In genomic region chr5:142784405-142784955, GRCh38 we compare ENCODE assay signal across 10 cellular contexts. TPM values are rescaled to one million over a fixed set of nuclear protein-coding genes. Genes with fewer than 3 reads are reported as not detected.
DNase-seq lines count a peak whose midpoint lies in the region; ATAC-seq and TF ChIP-seq lines count a peak whose summit lies in the region.
"Had no signal": no experiment of that assay in that cellular context is flagged by ENCODE, and none has a peak within 500 bp of the region (broad histone marks: within the 10 kb centered on the region; RNA-seq: fewer than 3 reads in every experiment).

No MANE protein-coding gene starts in this region.

- no peaks in the 10 kb centered on the region for H3K27me3 Mint-ChIP-seq in T-helper 1 cell treated with Interleukin-12 subunit alpha and Interleukin-12 subunit beta and Interleukin-4 antibody, amounts not matched to agents 30 μg/mL and 1 μg/mL, for 36 hours (ENCODE audit: low read depth)
- H3K27me3 Mint-ChIP-seq in endodermal cell (ENCODE audit: insufficient read depth): no peaks in the 10 kb centered on the region

- H3K27me3 ChIP-seq in iPS-20b (ENCODE audit: insufficient read depth, low read length) (no peaks in the 10 kb centered on the region), thoracic aorta (replicated peaks; ENCODE audit: insufficient read depth) (no peaks in the 10 kb centered on the region), endodermal cell (ENCODE audit: control insufficient read depth, insufficient read depth, low read length, poor library complexity, severe bottlenecking) (no peaks in the 10 kb centered on the region)
- H3K27me3 ChIP-seq: gastrocnemius medialis had no signal

- TF ChIP-seq CTCF in thoracic aorta (IDR thresholded peaks at IDR 0.05): no peak
- no peak for TF ChIP-seq CTCF in endodermal cell (conservative IDR thresholded peaks at IDR 0.05)

- no peak overlapping the region for H3K4me3 Mint-ChIP-seq in T-helper 1 cell treated with Interleukin-12 subunit alpha and Interleukin-12 subunit beta and Interleukin-4 antibody, amounts not matched to agents 30 μg/mL and 1 μg/mL, for 36 hours
- H3K4me3 Mint-ChIP-seq in endodermal cell: no peak overlapping the region

- H3K9ac ChIP-seq in iPS-20b (ENCODE audit: low read depth, low read length) (peak overlapping the region; percentile 2; the same call in 1 of the 2 replicates), endodermal cell (ENCODE audit: extremely low read depth, low read length, poor library complexity, severe bottlenecking) (no peak overlapping the region)

- WGBS in endodermal cell (ENCODE audit: insufficient coverage in 1 of 2, insufficient read length in 1 of 2), 2 experiments: 94 to 96% methylated on average over 2 to 7 of the region's 7 CpGs

- peaks cover 19% of the 10 kb centered on the region for H3K4me1 ChIP-seq in iPS-20b (ENCODE audit: insufficient read depth, low read length)
- peaks cover 22 to 27% of the 10 kb centered on the region in 2 donors for H3K4me1 ChIP-seq in thoracic aorta (ENCODE audit: control insufficient read depth in 1 of 2, low read depth in 2 of 2)
- H3K4me1 ChIP-seq in endodermal cell (ENCODE audit: control insufficient read depth, insufficient read depth, low read length): peaks cover 9% of the 10 kb centered on the region

- H3K4me3 ChIP-seq in iPS-20b (ENCODE audit: low read length) (no peak overlapping the region), thoracic aorta (peak overlapping the region; percentile 45), endodermal cell (ENCODE audit: low read length) (no peak overlapping the region)
- H3K4me3 ChIP-seq: gastrocnemius medialis had no signal

- ATAC-seq in activated naive CD4-positive, alpha-beta T cell treated with anti-CD3 and anti-CD28 coated beads, Interleukin-2, amount 50 U/mL, for 72 hours: no peak
- ATAC-seq in thoracic aorta (ENCODE audit: insufficient number of reproducible peaks, low FRiP score, low read depth): no peak
- no peak for ATAC-seq in GM18868 (IDR thresholded peaks at IDR 0.05; ENCODE audit: unreplicated experiment)

- DNase-seq in activated naive CD4-positive, alpha-beta T cell treated with anti-CD3 and anti-CD28 coated beads, Interleukin-2, amount 50 U/mL, for 72 hours (ENCODE audit: low spot score in 2 of 2): no peak
- no peak for DNase-seq in activated naive CD4-positive, alpha-beta T cell (lab: John Stamatoyannopoulos, UW)
- DNase-seq in thoracic aorta (ENCODE audit: low spot score) (no peak), endodermal cell (no peak), HEK293T (ENCODE audit: extremely low spot score) (no peak)
- DNase-seq: NCI-H524 treated with DMSO at 0.1 percent for 48 hours had no signal

- H3K9me3 ChIP-seq in iPS-20b (ENCODE audit: insufficient read depth, low read depth, low read length) (no peaks in the 10 kb centered on the region), thoracic aorta (no peaks in the 10 kb centered on the region), endodermal cell (ENCODE audit: control insufficient read depth, low read length) (no peaks in the 10 kb centered on the region)
- H3K9me3 ChIP-seq: gastrocnemius medialis had no signal

- POLR2A ChIA-PET in HEK293T (lab: Yijun Ruan, JAX): interaction anchor here (1.2 kb wide), 1 partner anchor 12 kb away, joined by 3 read pairs; no protein-coding TSS in a partner anchor

- H3K4me1 Mint-ChIP-seq in T-helper 1 cell treated with Interleukin-12 subunit alpha and Interleukin-12 subunit beta and Interleukin-4 antibody, amounts not matched to agents 30 μg/mL and 1 μg/mL, for 36 hours (ENCODE audit: low read depth): peaks cover 44% of the 10 kb centered on the region
- H3K4me1 Mint-ChIP-seq in endodermal cell: peaks cover 39% of the 10 kb centered on the region

- CTCF ChIA-PET in HEK293T (lab: Yijun Ruan, JAX): interaction anchor here (0.6 to 1.9 kb wide), 5 partner anchors 12 to 83 kb away, joined by 3 to 8 read pairs (median 6); partner anchors contain the start of gene ARHGAP26

- H3K36me3 Mint-ChIP-seq in activated naive CD4-positive, alpha-beta T cell treated with anti-CD3 and anti-CD28 coated beads, Interleukin-2, amount 50 U/mL, for 72 hours: peaks cover 6 to 18% of the 10 kb centered on the region in 2 donors
- peaks cover 6% of the 10 kb centered on the region for H3K36me3 Mint-ChIP-seq in T-helper 1 cell treated with Interleukin-12 subunit alpha and Interleukin-12 subunit beta and Interleukin-4 antibody, amounts not matched to agents 30 μg/mL and 1 μg/mL, for 36 hours (ENCODE audit: low read depth)
- no peaks in the 10 kb centered on the region for H3K36me3 Mint-ChIP-seq in endodermal cell (ENCODE audit: low read depth)

- H3K27ac Mint-ChIP-seq in activated naive CD4-positive, alpha-beta T cell treated with anti-CD3 and anti-CD28 coated beads, Interleukin-2, amount 50 U/mL, for 72 hours: peak overlapping the region; percentile 69 to 79
- peak overlapping the region; percentile 35 for H3K27ac Mint-ChIP-seq in T-helper 1 cell treated with Interleukin-12 subunit alpha and Interleukin-12 subunit beta and Interleukin-4 antibody, amounts not matched to agents 30 μg/mL and 1 μg/mL, for 36 hours
- H3K27ac Mint-ChIP-seq in endodermal cell: no peak overlapping the region

- no peaks in the 10 kb centered on the region for H3K36me3 ChIP-seq in iPS-20b (ENCODE audit: insufficient read depth, low read depth, low read length)
- no peaks in the 10 kb centered on the region for H3K36me3 ChIP-seq in thoracic aorta
- no peaks in the 10 kb centered on the region for H3K36me3 ChIP-seq in endodermal cell (ENCODE audit: control insufficient read depth, insufficient read depth, low read length)
- H3K36me3 ChIP-seq: gastrocnemius medialis had no signal

- H3K27ac ChIP-seq in iPS-20b (ENCODE audit: low read length) (no peak overlapping the region), thoracic aorta (peak overlapping the region; percentile 23 to 62), endodermal cell (ENCODE audit: low read depth, low read length) (no peak overlapping the region)

- peaks cover 3 to 5% of the 10 kb centered on the region in 2 donors for H3K9me3 Mint-ChIP-seq in activated naive CD4-positive, alpha-beta T cell treated with anti-CD3 and anti-CD28 coated beads, Interleukin-2, amount 50 U/mL, for 72 hours
- no peaks in the 10 kb centered on the region for H3K9me3 Mint-ChIP-seq in T-helper 1 cell treated with Interleukin-12 subunit alpha and Interleukin-12 subunit beta and Interleukin-4 antibody, amounts not matched to agents 30 μg/mL and 1 μg/mL, for 36 hours
- H3K9me3 Mint-ChIP-seq in endodermal cell: no peaks in the 10 kb centered on the region

TF ChIP-seq in HEK293T, 16 proteins besides CTCF, POLR2A, EP300 and RAD21:
- no peak for TF ChIP-seq NFRKB (IDR thresholded peaks at IDR 0.05)
- no peak for TF ChIP-seq BHLHE40 (IDR thresholded peaks at IDR 0.05; ENCODE audit: borderline replicate concordance)
- no peak for TF ChIP-seq FOXA1 (IDR thresholded peaks at IDR 0.05)
- no peak for TF ChIP-seq ZNF384 (IDR thresholded peaks at IDR 0.05)
- no peak for TF ChIP-seq FOXK2 (IDR thresholded peaks at IDR 0.05)
- no peak for TF ChIP-seq HDGF (IDR thresholded peaks at IDR 0.05; ENCODE audit: borderline replicate concordance)
- no peak for TF ChIP-seq SP1 (IDR thresholded peaks at IDR 0.05)
- TF ChIP-seq ARNT (IDR thresholded peaks at IDR 0.05): no peak
- no peak for TF ChIP-seq ELF4 (IDR thresholded peaks at IDR 0.05)
- no peak for TF ChIP-seq LEF1 (IDR thresholded peaks at IDR 0.05; ENCODE audit: borderline replicate concordance)
- TF ChIP-seq CTBP1 (IDR thresholded peaks at IDR 0.05; ENCODE audit: borderline replicate concordance): no peak
- TF ChIP-seq, protein P1, sequence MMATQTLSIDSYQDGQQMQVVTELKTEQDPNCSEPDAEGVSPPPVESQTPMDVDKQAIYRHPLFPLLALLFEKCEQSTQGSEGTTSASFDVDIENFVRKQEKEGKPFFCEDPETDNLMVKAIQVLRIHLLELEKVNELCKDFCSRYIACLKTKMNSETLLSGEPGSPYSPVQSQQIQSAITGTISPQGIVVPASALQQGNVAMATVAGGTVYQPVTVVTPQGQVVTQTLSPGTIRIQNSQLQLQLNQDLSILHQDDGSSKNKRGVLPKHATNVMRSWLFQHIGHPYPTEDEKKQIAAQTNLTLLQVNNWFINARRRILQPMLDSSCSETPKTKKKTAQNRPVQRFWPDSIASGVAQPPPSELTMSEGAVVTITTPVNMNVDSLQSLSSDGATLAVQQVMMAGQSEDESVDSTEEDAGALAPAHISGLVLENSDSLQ (IDR thresholded peaks at IDR 0.05): no peak
- TF ChIP-seq TARDBP (IDR thresholded peaks at IDR 0.05): no peak
- TF ChIP-seq L3MBTL2 (conservative IDR thresholded peaks at IDR 0.05): no peak
- TF ChIP-seq SUZ12 (IDR thresholded peaks at IDR 0.05): no peak
- no peak for TF ChIP-seq FOXM1 (IDR thresholded peaks at IDR 0.05; ENCODE audit: borderline replicate concordance)

RNA-seq across cellular contexts. Expression of gene ARHGAP26, which starts 14.3 kb away (rescaled TPM):
- 10 to 100 TPM; 15.7 to 23.4 TPM for total RNA-seq in activated naive CD4-positive, alpha-beta T cell treated with anti-CD3 and anti-CD28 coated beads, Interleukin-2, amount 50 U/mL, for 72 hours
- 10 to 100 TPM; 27.5 to 80.7 TPM for total RNA-seq in thoracic aorta
- 10 to 100 TPM; 49.2 to 60.5 TPM for total RNA-seq in endodermal cell
- polyA plus RNA-seq in endodermal cell (2013, experiment 1 of 2): 8.2 TPM
- 7.3 TPM for polyA plus RNA-seq in endodermal cell (2013, experiment 2 of 2)

Comparison
In these comparisons a context has a peak if more than half of its experiments do, and no peak if none do; other contexts are left out.
1. H3K27ac ChIP-seq: peak in thoracic aorta (2 of 2); none in iPS-20b (single experiment) and endodermal cell (single experiment).